Comparison of ENCODE assay signal across 20 cellular contexts in the genomic region with DNA sequence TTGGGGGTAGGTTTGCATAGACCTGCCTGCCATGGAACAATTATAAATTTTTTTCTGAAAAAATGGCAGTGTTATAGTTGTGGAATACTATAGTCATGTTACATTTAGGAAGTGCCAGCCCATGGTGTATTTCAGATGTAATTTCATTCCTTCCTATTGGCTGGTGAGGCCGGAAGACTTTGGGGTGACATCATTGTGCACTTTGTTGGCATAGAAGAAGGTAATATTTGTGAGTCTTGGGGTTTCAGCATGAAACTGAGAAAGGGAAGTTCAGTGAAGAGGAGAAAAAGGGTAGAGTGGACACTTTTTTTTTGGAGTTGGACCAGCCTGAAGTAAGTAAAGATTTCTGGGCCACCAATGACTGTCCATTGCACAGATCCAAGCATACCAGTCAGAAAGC. TPM values are rescaled to one million over a fixed set of nuclear protein-coding genes. Genes with fewer than 3 reads are reported as not detected.
DNase-seq lines count a peak whose midpoint lies in the region; ATAC-seq, FAIRE-seq and TF ChIP-seq lines count a peak whose summit lies in the region.
"Had no signal": no experiment of that assay in that cellular context is flagged by ENCODE, and none has a peak within 500 bp of the region (broad histone marks: within the 10 kb centered on the region; RNA-seq: fewer than 3 reads in every experiment).

No MANE protein-coding gene starts in this region.

- no peak overlapping the region for H3K27ac ChIP-seq in Karpas-422 (ENCODE audit: low read length)
- H3K27ac ChIP-seq in GM12878 (ENCODE audit: control insufficient read depth, insufficient read depth): no peak overlapping the region
- peak overlapping the region; percentile 14 to 89 (median 72) for H3K27ac ChIP-seq in spleen
- H3K27ac ChIP-seq: brain microvascular endothelial cell, thoracic aorta, VCaP had no signal

- H3K4me3 Mint-ChIP-seq in activated CD8-positive, alpha-beta memory T cell treated with anti-CD3 and anti-CD28 coated beads, Interleukin-2, amount 10 ng/mL, durations not matched to agents 7 days and 5 days: no peak overlapping the region
- H3K4me3 Mint-ChIP-seq: activated CD8-positive, alpha-beta T cell treated with anti-CD3 and anti-CD28 coated beads, Interleukin-2, amount 10 ng/mL, durations not matched to agents 7 days and 5 days; activated naive CD8-positive, alpha-beta T cell treated with anti-CD3 and anti-CD28 coated beads, Interleukin-2, amount 10 ng/mL, durations not matched to agents 7 days and 5 days had no signal

- POLR2A ChIA-PET in GM12878 (lab: Charles Lee): no interaction called here

- no peak for TF ChIP-seq CTCF in GM12878 (IDR thresholded peaks at IDR 0.05 in 2 of 3, conservative IDR thresholded peaks at IDR 0.05 in 1 of 3; ENCODE audit: control insufficient read depth in 2 of 3, extremely low read depth in 1 of 3, insufficient read depth in 1 of 3, low read depth in 3 of 3, low read length in 3 of 3)
- TF ChIP-seq CTCF in spleen (IDR thresholded peaks at IDR 0.05 in 8 of 11, conservative IDR thresholded peaks at IDR 0.05 in 3 of 11): no peak

- no peaks in the 10 kb centered on the region for H3K27me3 ChIP-seq in Karpas-422 (ENCODE audit: low read length)
- H3K27me3 ChIP-seq in GM12878 (replicated peaks in 1 of 2; ENCODE audit: control insufficient read depth in 2 of 2, insufficient read depth in 2 of 2, low read length in 1 of 2): no peaks in the 10 kb centered on the region
- H3K27me3 ChIP-seq in spleen (replicated peaks in 1 of 7): no peaks in the 10 kb centered on the region
- H3K27me3 ChIP-seq: brain microvascular endothelial cell had no signal

- intact Hi-C loops in GM12878 (cut with micrococcal nuclease; ENCODE audit: unreplicated experiment) (no loop called here), spleen (cut with DNase I; ENCODE audit: low total_unique reads) (no loop called here)

- H3K36me3 ChIP-seq in Karpas-422 (ENCODE audit: insufficient read depth, low read length) (no peaks in the 10 kb centered on the region), GM12878 (ENCODE audit: control insufficient read depth in 2 of 2, insufficient read depth in 2 of 2, low read length in 1 of 2) (no peaks in the 10 kb centered on the region), spleen (no peaks in the 10 kb centered on the region)
- H3K36me3 ChIP-seq: brain microvascular endothelial cell, thoracic aorta had no signal

- H3K9me3 ChIP-seq in Karpas-422 (ENCODE audit: low read length) (peaks cover 5% of the 10 kb centered on the region; the same call in 1 of the 2 replicates), GM12878 (replicated peaks; ENCODE audit: control insufficient read depth, insufficient read depth, low read length) (peaks cover 5% of the 10 kb centered on the region; the same call in 2 of the 3 replicates), spleen (peaks cover 0 to 23% (median 12%) of the 10 kb centered on the region in 8 donors)
- H3K9me3 ChIP-seq: thoracic aorta had no signal

- TF ChIP-seq POLR2A in GM12878 (IDR thresholded peaks at IDR 0.05; ENCODE audit: low read depth, low read length) (no peak), spleen (IDR thresholded peaks at IDR 0.05) (no peak), GM12892 (IDR thresholded peaks at IDR 0.05; ENCODE audit: low read depth, low read length) (no peak)

- H3K4me1 ChIP-seq in Karpas-422 (ENCODE audit: low read length): peaks cover 48% of the 10 kb centered on the region
- peaks cover 35% of the 10 kb centered on the region for H3K4me1 ChIP-seq in GM12878 (ENCODE audit: control insufficient read depth, insufficient read depth, low read length)
- peaks cover 10 to 62% (median 46%) of the 10 kb centered on the region in 6 donors for H3K4me1 ChIP-seq in spleen

- H3K4me3 ChIP-seq in Karpas-422 (ENCODE audit: low read length) (no peak overlapping the region), GM12878 (no peak overlapping the region), spleen (no peak overlapping the region)
- H3K4me3 ChIP-seq: thoracic aorta had no signal

- no peaks in the 10 kb centered on the region for H3K9me2 ChIP-seq in Karpas-422 (replicated peaks; ENCODE audit: insufficient read depth, low read length)

- SMC1A ChIA-PET in GM12878 (lab: Charles Lee; ENCODE audit: uncharacterized antibody, unreplicated experiment): no interaction called here

- 0% methylated on average over 1 of the region's 1 CpG for WGBS in GM12878 (ENCODE audit: insufficient coverage, insufficient replicate concordance, low lambda C conversion rate, missing lambda C conversion rate)
- WGBS in spleen, 5 donors: 57 to 83% (median 67%) methylated on average over 1 of the region's 1 CpG

- peaks cover 3% of the 10 kb centered on the region for H3K9me3 Mint-ChIP-seq in activated CD8-positive, alpha-beta memory T cell treated with anti-CD3 and anti-CD28 coated beads, Interleukin-2, amount 10 ng/mL, durations not matched to agents 7 days and 5 days (ENCODE audit: low read depth)

- no peak for TF ChIP-seq RAD21 in GM12878 (IDR thresholded peaks at IDR 0.05; ENCODE audit: insufficient read depth, low read depth, low read length)

- H3K79me2 ChIP-seq in Karpas-422 (ENCODE audit: low read length) (no peaks in the 10 kb centered on the region), GM12878 (ENCODE audit: control insufficient read depth, insufficient read depth, low read length) (no peaks in the 10 kb centered on the region)

- RAD21 ChIA-PET in GM12878 (lab: Charles Lee; ENCODE audit: unreplicated experiment): no interaction called here

- ATAC-seq in GM18861 (IDR thresholded peaks at IDR 0.05; ENCODE audit: unreplicated experiment) (peak; percentile 44), GM12878 (peak; percentile 79)
- no peak for ATAC-seq in activated CD8-positive, alpha-beta memory T cell treated with anti-CD3 and anti-CD28 coated beads, Interleukin-2, amount 10 ng/mL, durations not matched to agents 7 days and 5 days
- ATAC-seq: activated CD8-positive, alpha-beta T cell treated with anti-CD3 and anti-CD28 coated beads, Interleukin-2, amount 10 ng/mL, durations not matched to agents 7 days and 5 days; esophagus mucosa had no signal

- H3K27ac Mint-ChIP-seq in activated CD8-positive, alpha-beta memory T cell treated with anti-CD3 and anti-CD28 coated beads, Interleukin-2, amount 10 ng/mL, durations not matched to agents 7 days and 5 days: no peak overlapping the region
- H3K27ac Mint-ChIP-seq: activated CD8-positive, alpha-beta T cell treated with anti-CD3 and anti-CD28 coated beads, Interleukin-2, amount 10 ng/mL, durations not matched to agents 7 days and 5 days; activated naive CD8-positive, alpha-beta T cell treated with anti-CD3 and anti-CD28 coated beads, Interleukin-2, amount 10 ng/mL, durations not matched to agents 7 days and 5 days had no signal

- BruUV-seq in GM12878 (replicated peaks; lab: Mats Ljungman, UMichigan): no TSS peak

- no peaks in the 10 kb centered on the region for H3K36me3 Mint-ChIP-seq in activated CD8-positive, alpha-beta memory T cell treated with anti-CD3 and anti-CD28 coated beads, Interleukin-2, amount 10 ng/mL, durations not matched to agents 7 days and 5 days
- H3K36me3 Mint-ChIP-seq: activated naive CD8-positive, alpha-beta T cell treated with anti-CD3 and anti-CD28 coated beads, Interleukin-2, amount 10 ng/mL, durations not matched to agents 7 days and 5 days had no signal

- peak; percentile 53 for DNase-seq in Karpas-422
- DNase-seq in GM12878 (ENCODE audit: low read depth, low spot score): no peak
- DNase-seq in spleen: no peak
- no peak for DNase-seq in GM12892 (ENCODE audit: insufficient read length)
- no peak for DNase-seq in activated CD8-positive, alpha-beta memory T cell treated with anti-CD3 and anti-CD28 coated beads, Interleukin-2, amount 10 ng/mL, durations not matched to agents 7 days and 5 days
- no peak for DNase-seq in urothelium cell line (ENCODE audit: low spot score)
- DNase-seq: activated CD8-positive, alpha-beta T cell treated with anti-CD3 and anti-CD28 coated beads, Interleukin-2, amount 10 ng/mL, durations not matched to agents 7 days and 5 days; activated naive CD8-positive, alpha-beta T cell treated with anti-CD3 and anti-CD28 coated beads, Interleukin-2, amount 10 ng/mL, durations not matched to agents 7 days and 5 days; AML-193; brain microvascular endothelial cell; DMS 273 treated with DMSO at 0.1 percent for 48 hours; naive thymus-derived CD8-positive, alpha-beta T cell; NCI-H1048; NCI-H748 treated with DMSO at 0.1 percent for 48 hours; posterior cingulate gyrus; stimulated activated CD4-positive, alpha-beta T cell treated with anti-CD3 and anti-CD28 coated beads, Interleukin-4, amount 100 ng/mL, for 24 hours had no signal

- H3K4me2 ChIP-seq in Karpas-422 (ENCODE audit: low read depth, low read length, poor library complexity, severe bottlenecking) (no peak overlapping the region), GM12878 (ENCODE audit: control insufficient read depth, insufficient read depth) (no peak overlapping the region)

- H2AFZ ChIP-seq in Karpas-422 (ENCODE audit: low read length) (no peak overlapping the region), GM12878 (ENCODE audit: control insufficient read depth, low read depth, low read length) (no peak overlapping the region)

- in situ Hi-C loops in GM12878 (cut with MboI): no loop called here

- TF ChIP-seq EP300 in GM12878 (IDR thresholded peaks at IDR 0.05; ENCODE audit: borderline replicate concordance in 1 of 2, control insufficient read depth in 1 of 2, low read depth in 2 of 2, low read length in 2 of 2): no peak

- H3K27me3 Mint-ChIP-seq in activated CD8-positive, alpha-beta memory T cell treated with anti-CD3 and anti-CD28 coated beads, Interleukin-2, amount 10 ng/mL, durations not matched to agents 7 days and 5 days: peaks cover 42% of the 10 kb centered on the region

- no peaks in the 10 kb centered on the region for H4K20me1 ChIP-seq in Karpas-422 (ENCODE audit: insufficient read depth, low read depth, low read length)
- no peaks in the 10 kb centered on the region for H4K20me1 ChIP-seq in GM12878 (ENCODE audit: control insufficient read depth, insufficient read depth)

- CTCF ChIA-PET in GM12878 (lab: Yijun Ruan, JAX): interaction anchor here (1.2 kb wide), 1 partner anchor 14 kb away, joined by 3 read pairs; no protein-coding TSS in a partner anchor
- CTCF ChIA-PET in activated CD8-positive, alpha-beta memory T cell treated with anti-CD3 and anti-CD28 coated beads, Interleukin-2, amount 10 ng/mL, durations not matched to agents 7 days and 5 days (lab: Charles Lee): no interaction called here

- H3K4me1 Mint-ChIP-seq in activated CD8-positive, alpha-beta memory T cell treated with anti-CD3 and anti-CD28 coated beads, Interleukin-2, amount 10 ng/mL, durations not matched to agents 7 days and 5 days: no peaks in the 10 kb centered on the region
- H3K4me1 Mint-ChIP-seq: activated naive CD8-positive, alpha-beta T cell treated with anti-CD3 and anti-CD28 coated beads, Interleukin-2, amount 10 ng/mL, durations not matched to agents 7 days and 5 days had no signal

- FAIRE-seq in GM12878 (lab: Jason Lieb, UNC) (no peak), GM12892 (lab: Jason Lieb, UNC) (no peak), urothelium cell line (lab: Jason Lieb, UNC) (no peak)

- H3K9ac ChIP-seq in Karpas-422 (ENCODE audit: low read length) (no peak overlapping the region), GM12878 (ENCODE audit: control insufficient read depth, insufficient read depth, low read length) (no peak overlapping the region)

RNA-seq across cellular contexts. Expression of gene HEATR6, which starts 16.0 kb away (rescaled TPM):
- 12.3 and 12.7 TPM in 2 replicates for total RNA-seq in Karpas-422 (2014; rRNA removed; shearing (Covaris generic); ENCODE audit: low replicate concordance)
- 32.4 and 37.5 TPM in 2 replicates for total RNA-seq in GM12878 (2013; cell fraction: nucleolus; rRNA removed)
- total RNA-seq in GM12878 (2014; rRNA removed) (11.7 and 12.3 TPM in 2 replicates), GM12878 (2014; rRNA removed; fragmentation: Illumina TruSeq; extraction: Trizol) (9.4 and 9.9 TPM in 2 replicates), GM12878 (2021) (12.9 and 15.1 TPM in 2 replicates), spleen (10 to 100 TPM; 20.0 to 26.9 (median 22.0) TPM)
- 6.0 TPM for polyA plus RNA-seq in GM12878 (2011; ENCODE audit: low read depth)
- polyA plus RNA-seq in GM12878 (2011; rRNA removed) (10.5 and 13.4 TPM in 2 replicates), GM12878 (2014; fragmentation: Illumina TruSeq; extraction: Trizol) (12.8 and 17.2 TPM in 2 replicates), GM12878 (2014; fragmentation: Nextera tagmentation; extraction: Ambion mirVana) (1 to 10 TPM; 3.4 to 5.2 TPM), GM12878 (2014; rRNA removed) (7.7 and 11.6 TPM in 2 replicates), GM12878 (2016; fragmentation: Nextera tagmentation; extraction: Ambion mirVana) (10 to 100 TPM in 1 of 2 experiments, 1 to 10 TPM in 1; 8.4 to 10.9 TPM), spleen (10 to 100 TPM in 2 of 3 donors, 1 to 10 TPM in 1; 8.2 to 13.4 (median 10.4) TPM)
- polyA plus RNA-seq in GM12878 (2011; cell fraction: cytosol; rRNA removed): 22.6 and 26.4 TPM in 2 replicates
- 37.9 and 45.4 TPM in 2 replicates for polyA plus RNA-seq in GM12878 (2011; cell fraction: nucleus; rRNA removed)
- 7.3 and 8.0 TPM in 2 replicates for polyA plus RNA-seq in GM12878 (2012)
- polyA minus RNA-seq in GM12878 (2011; rRNA and poly(A)+ RNA removed): 28.5 and 34.1 TPM in 2 replicates
- polyA minus RNA-seq in GM12878 (2011; cell fraction: cytosol; rRNA and poly(A)+ RNA removed): 7.8 and 10.5 TPM in 2 replicates
- 24.2 and 40.6 TPM in 2 replicates for polyA minus RNA-seq in GM12878 (2011; cell fraction: nucleus; rRNA and poly(A)+ RNA removed)
- 7.3 TPM for polyA plus RNA-seq in GM12892 (2012; ENCODE audit: missing spikeins)
- total RNA-seq in activated CD8-positive, alpha-beta memory T cell treated with anti-CD3 and anti-CD28 coated beads, Interleukin-2, amount 10 ng/mL, durations not matched to agents 7 days and 5 days: 10 to 100 TPM; 23.1 to 23.6 TPM

RNA-seq across cellular contexts. Expression of gene CA4, which starts 55.0 kb away (rescaled TPM):
- not detected in 2 replicates for total RNA-seq in Karpas-422 (2014; rRNA removed; shearing (Covaris generic); ENCODE audit: low replicate concordance)
- total RNA-seq in GM12878 (2013; cell fraction: nucleolus; rRNA removed): not detected in 2 replicates
- total RNA-seq in GM12878 (2014; rRNA removed) (not detected in 2 replicates), GM12878 (2014; rRNA removed; fragmentation: Illumina TruSeq; extraction: Trizol) (not detected in 2 replicates), GM12878 (2021) (not detected in 2 replicates), spleen (10 to 100 TPM in 4 of 7 donors, 1 to 10 TPM in 3; 7.2 to 19.3 (median 13.3) TPM)
- polyA plus RNA-seq in GM12878 (2011; ENCODE audit: low read depth): not detected
- polyA plus RNA-seq in GM12878 (2011; rRNA removed) (0.20 and 0.31 TPM in 2 replicates), GM12878 (2014; fragmentation: Illumina TruSeq; extraction: Trizol) (0.13 TPM in 1 of 2 replicates, not detected in the other), GM12878 (2014; fragmentation: Nextera tagmentation; extraction: Ambion mirVana) (not detected), GM12878 (2014; rRNA removed) (not detected in 2 replicates), GM12878 (2016; fragmentation: Nextera tagmentation; extraction: Ambion mirVana) (not detected), spleen (1 to 10 TPM; 1.7 to 7.0 (median 5.4) TPM)
- 0.32 and 0.43 TPM in 2 replicates for polyA plus RNA-seq in GM12878 (2011; cell fraction: cytosol; rRNA removed)
- polyA plus RNA-seq in GM12878 (2011; cell fraction: nucleus; rRNA removed): 0.19 and 0.57 TPM in 2 replicates
- not detected in 2 replicates for polyA plus RNA-seq in GM12878 (2012)
- not detected in 2 replicates for polyA minus RNA-seq in GM12878 (2011; rRNA and poly(A)+ RNA removed)
- polyA minus RNA-seq in GM12878 (2011; cell fraction: cytosol; rRNA and poly(A)+ RNA removed): not detected in 2 replicates
- polyA minus RNA-seq in GM12878 (2011; cell fraction: nucleus; rRNA and poly(A)+ RNA removed): not detected in 2 replicates
- not detected for polyA plus RNA-seq in GM12892 (2012; ENCODE audit: missing spikeins)
- not detected for total RNA-seq in activated CD8-positive, alpha-beta memory T cell treated with anti-CD3 and anti-CD28 coated beads, Interleukin-2, amount 10 ng/mL, durations not matched to agents 7 days and 5 days
- total RNA-seq: activated CD8-positive, alpha-beta T cell treated with anti-CD3 and anti-CD28 coated beads, Interleukin-2, amount 10 ng/mL, durations not matched to agents 7 days and 5 days; activated naive CD8-positive, alpha-beta T cell treated with anti-CD3 and anti-CD28 coated beads, Interleukin-2, amount 10 ng/mL, durations not matched to agents 7 days and 5 days; naive thymus-derived CD8-positive, alpha-beta T cell had no signal
- polyA plus RNA-seq: naive thymus-derived CD8-positive, alpha-beta T cell had no signal

Comparison
In these comparisons a context has a peak if more than half of its experiments do, and no peak if none do; other contexts are left out.
1. H3K27ac ChIP-seq: peak in spleen (8 of 8); none in Karpas-422 (single experiment) and GM12878 (single experiment).